In genomic region chr3:194792368-194792767, GRCh38 we compare ENCODE assay signal across 14 cellular contexts.
DNase-seq lines count a peak whose midpoint lies in the region; ATAC-seq lines count a peak whose summit lies in the region.
"Had no signal": no experiment of that assay in that cellular context is flagged by ENCODE, and none has a peak within 500 bp of the region (broad histone marks: within the 10 kb centered on the region; RNA-seq: fewer than 3 reads in every experiment).

No MANE protein-coding gene starts in this region.

- CTCF ChIA-PET in activated CD4-positive, alpha-beta T cell treated with anti-CD3 and anti-CD28 coated beads for 36 hours (lab: Charles Lee): interaction anchor here (0.7 kb wide), 1 partner anchor 467 kb away, joined by 3 read pairs; no protein-coding TSS in a partner anchor

- no peak overlapping the region for H3K4me3 Mint-ChIP-seq in activated CD4-positive, alpha-beta T cell treated with anti-CD3 and anti-CD28 coated beads for 36 hours
- H3K4me3 Mint-ChIP-seq in activated T-helper 17 cell treated with anti-CD3 and anti-CD28 coated beads, Interleukin-2, amount 50 U/mL, for 72 hours: no peak overlapping the region
- H3K4me3 Mint-ChIP-seq in stimulated activated effector memory CD8-positive, alpha-beta T cell treated with anti-CD3 and anti-CD28 coated beads, Interleukin-12 subunit alpha, Interleukin-12 subunit beta, amount 100 ng/mL, for 72 hours: no peak overlapping the region
- H3K4me3 Mint-ChIP-seq: B cell; CD4-positive, alpha-beta T cell; CD8-positive, alpha-beta T cell had no signal

- H3K27me3 Mint-ChIP-seq in activated CD4-positive, alpha-beta T cell treated with anti-CD3 and anti-CD28 coated beads for 36 hours: no peaks in the 10 kb centered on the region
- no peaks in the 10 kb centered on the region for H3K27me3 Mint-ChIP-seq in activated T-helper 17 cell treated with anti-CD3 and anti-CD28 coated beads, Interleukin-2, amount 50 U/mL, for 72 hours
- H3K27me3 Mint-ChIP-seq: B cell; CD4-positive, alpha-beta T cell had no signal

- ATAC-seq in activated CD4-positive, alpha-beta T cell treated with anti-CD3 and anti-CD28 coated beads for 36 hours: peak; percentile 42
- ATAC-seq in activated T-helper 17 cell treated with anti-CD3 and anti-CD28 coated beads, Interleukin-2, amount 50 U/mL, for 72 hours (replicated peaks): peak; percentile 73
- peak; percentile 64 for ATAC-seq in stimulated activated effector memory CD8-positive, alpha-beta T cell treated with anti-CD3 and anti-CD28 coated beads, Interleukin-12 subunit alpha, Interleukin-12 subunit beta, amount 100 ng/mL, for 72 hours
- ATAC-seq in GM21390 (IDR thresholded peaks at IDR 0.05; ENCODE audit: unreplicated experiment): no peak
- ATAC-seq: A549; CD8-positive, alpha-beta T cell had no signal

- no peak overlapping the region for H3K27ac Mint-ChIP-seq in activated CD4-positive, alpha-beta T cell treated with anti-CD3 and anti-CD28 coated beads for 36 hours
- H3K27ac Mint-ChIP-seq in activated T-helper 17 cell treated with anti-CD3 and anti-CD28 coated beads, Interleukin-2, amount 50 U/mL, for 72 hours: no peak overlapping the region
- no peak overlapping the region for H3K27ac Mint-ChIP-seq in stimulated activated effector memory CD8-positive, alpha-beta T cell treated with anti-CD3 and anti-CD28 coated beads, Interleukin-12 subunit alpha, Interleukin-12 subunit beta, amount 100 ng/mL, for 72 hours
- H3K27ac Mint-ChIP-seq: B cell; CD4-positive, alpha-beta T cell; CD8-positive, alpha-beta T cell had no signal

- POLR2A ChIA-PET in activated CD4-positive, alpha-beta T cell treated with anti-CD3 and anti-CD28 coated beads for 36 hours (lab: Charles Lee): no interaction called here

- peaks cover 2% of the 10 kb centered on the region for H3K36me3 Mint-ChIP-seq in activated CD4-positive, alpha-beta T cell treated with anti-CD3 and anti-CD28 coated beads for 36 hours (ENCODE audit: low read depth)
- no peaks in the 10 kb centered on the region for H3K36me3 Mint-ChIP-seq in activated T-helper 17 cell treated with anti-CD3 and anti-CD28 coated beads, Interleukin-2, amount 50 U/mL, for 72 hours (ENCODE audit: low read depth)
- peaks cover 6% of the 10 kb centered on the region for H3K36me3 Mint-ChIP-seq in stimulated activated effector memory CD8-positive, alpha-beta T cell treated with anti-CD3 and anti-CD28 coated beads, Interleukin-12 subunit alpha, Interleukin-12 subunit beta, amount 100 ng/mL, for 72 hours
- H3K36me3 Mint-ChIP-seq: CD8-positive, alpha-beta T cell had no signal

- no peak for DNase-seq in activated CD4-positive, alpha-beta T cell treated with anti-CD3 and anti-CD28 coated beads for 36 hours
- DNase-seq in activated CD4-positive, alpha-beta T cell treated with anti-CD3 and anti-CD28 coated beads, Interleukin-2, amount 50 U/mL, for 48 hours: no peak
- no peak for DNase-seq in stimulated activated effector memory CD8-positive, alpha-beta T cell treated with anti-CD3 and anti-CD28 coated beads, Interleukin-12 subunit alpha, Interleukin-12 subunit beta, amount 100 ng/mL, for 72 hours (ENCODE audit: low spot score in 2 of 2)
- DNase-seq: AML-193; Caco-2; Calu3; CD4-positive, alpha-beta T cell; CD8-positive, alpha-beta T cell; DMS79 treated with DMSO at 0.1 percent for 48 hours; GF-D8 had no signal

- intact Hi-C loops in activated CD4-positive, alpha-beta T cell treated with anti-CD3 and anti-CD28 coated beads for 36 hours (cut with DNase I, micrococcal nuclease): no loop called here

- H3K4me1 Mint-ChIP-seq in activated CD4-positive, alpha-beta T cell treated with anti-CD3 and anti-CD28 coated beads for 36 hours: peaks cover 5% of the 10 kb centered on the region
- peaks cover 4% of the 10 kb centered on the region for H3K4me1 Mint-ChIP-seq in activated T-helper 17 cell treated with anti-CD3 and anti-CD28 coated beads, Interleukin-2, amount 50 U/mL, for 72 hours
- H3K4me1 Mint-ChIP-seq in stimulated activated effector memory CD8-positive, alpha-beta T cell treated with anti-CD3 and anti-CD28 coated beads, Interleukin-12 subunit alpha, Interleukin-12 subunit beta, amount 100 ng/mL, for 72 hours: no peaks in the 10 kb centered on the region

- peaks cover 12% of the 10 kb centered on the region for H3K9me3 Mint-ChIP-seq in activated CD4-positive, alpha-beta T cell treated with anti-CD3 and anti-CD28 coated beads for 36 hours (ENCODE audit: low read depth)
- H3K9me3 Mint-ChIP-seq in activated T-helper 17 cell treated with anti-CD3 and anti-CD28 coated beads, Interleukin-2, amount 50 U/mL, for 72 hours: peaks cover 6% of the 10 kb centered on the region
- peaks cover 8% of the 10 kb centered on the region for H3K9me3 Mint-ChIP-seq in stimulated activated effector memory CD8-positive, alpha-beta T cell treated with anti-CD3 and anti-CD28 coated beads, Interleukin-12 subunit alpha, Interleukin-12 subunit beta, amount 100 ng/mL, for 72 hours
